13 cellular contexts compared by ENCODE assay signal in the genomic region with DNA sequence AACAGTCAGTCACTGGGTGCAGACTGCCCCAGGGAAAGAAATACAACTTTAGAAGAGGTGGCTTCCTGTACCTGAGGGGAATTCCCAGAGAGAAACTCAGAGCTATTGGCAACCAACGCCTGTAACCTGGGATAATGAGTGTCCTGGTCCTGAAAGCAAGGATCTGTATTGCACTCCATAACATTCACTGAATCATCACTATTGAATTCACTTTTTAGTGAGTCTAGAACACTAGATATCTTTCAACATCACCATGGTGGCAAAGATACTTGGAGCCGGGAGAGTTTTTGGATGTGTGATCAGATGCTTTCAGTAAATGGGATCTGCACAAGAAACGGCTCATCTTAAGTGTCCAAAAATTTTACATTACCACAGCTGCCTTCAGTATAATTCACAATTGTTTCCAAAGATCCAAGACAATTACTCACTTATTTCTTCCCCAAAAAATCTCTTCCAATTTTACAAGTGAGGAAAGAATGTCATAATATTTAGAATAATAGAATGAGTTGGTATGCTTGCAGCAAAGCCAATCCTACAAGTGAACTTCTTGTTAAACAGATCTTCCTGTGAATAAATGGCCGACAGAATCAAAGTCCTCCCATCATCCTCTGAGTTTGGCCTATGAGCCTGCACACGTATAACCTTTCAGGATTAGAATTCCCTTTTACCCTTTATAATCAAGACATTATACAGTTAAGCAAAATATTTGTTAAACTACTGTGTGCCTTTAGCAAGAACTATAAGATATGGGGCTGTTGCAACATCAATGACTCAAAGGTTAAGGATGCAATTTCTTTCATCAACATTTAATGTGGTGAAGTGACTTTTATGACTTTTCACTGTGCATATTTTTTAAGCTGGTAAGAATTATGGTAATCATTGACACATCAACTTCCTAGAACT.
A peak's percentile ranks its signal among the peaks of the same experiment; 100 is the strongest.
DNase-seq lines count a peak whose midpoint lies in the region; ATAC-seq and TF ChIP-seq lines count a peak whose summit lies in the region.
"Had no signal": no experiment of that assay in that cellular context is flagged by ENCODE, and none has a peak within 500 bp of the region (broad histone marks: within the 10 kb centered on the region; RNA-seq: fewer than 3 reads in every experiment).

No MANE protein-coding gene starts in this region.

- H3K4me3 Mint-ChIP-seq in MCF 10A (ENCODE audit: unreplicated experiment): peak overlapping the region; percentile 16
- H3K4me3 Mint-ChIP-seq: activated naive CD8-positive, alpha-beta T cell treated with anti-CD3 and anti-CD28 coated beads, Interleukin-2, amount 10 ng/mL, durations not matched to agents 7 days and 5 days; neural crest cell had no signal

- peaks cover 16% of the 10 kb centered on the region for H3K9me3 Mint-ChIP-seq in MCF 10A (ENCODE audit: unreplicated experiment)

- no peaks in the 10 kb centered on the region for H3K27me3 ChIP-seq in breast epithelium
- H3K27me3 ChIP-seq in adipocyte (replicated peaks; ENCODE audit: control insufficient read depth, insufficient read depth, low read length): no peaks in the 10 kb centered on the region
- no peaks in the 10 kb centered on the region for H3K27me3 ChIP-seq in foreskin keratinocyte
- no peaks in the 10 kb centered on the region for H3K27me3 ChIP-seq in SJCRH30

- peak overlapping the region; percentile 70 for H3K9ac ChIP-seq in adipocyte (ENCODE audit: low read length)

- peaks cover 19% of the 10 kb centered on the region for H3K4me1 Mint-ChIP-seq in MCF 10A (ENCODE audit: insufficient read depth, unreplicated experiment)
- H3K4me1 Mint-ChIP-seq: activated naive CD8-positive, alpha-beta T cell treated with anti-CD3 and anti-CD28 coated beads, Interleukin-2, amount 10 ng/mL, durations not matched to agents 7 days and 5 days; neural crest cell had no signal

- no peak for TF ChIP-seq POLR2A in breast epithelium (IDR thresholded peaks at IDR 0.05)

- POLR2A ChIA-PET in MCF 10A (lab: Yijun Ruan, JAX): interaction anchor here (0.7 to 1.2 kb wide), 10 partner anchors 17 to 887 kb away, joined by 3 to 5 read pairs (median 4); a partner anchor contains a TSS

- DNase-seq in MCF 10A (ENCODE audit: unreplicated experiment) (peak; percentile 84), breast epithelium (ENCODE audit: low spot score in 2 of 2) (no peak), adipocyte (ENCODE audit: low read depth) (peak; percentile 89), foreskin keratinocyte (peak; percentile 79 to 88), NCI-H2081 treated with DMSO at 0.1 percent for 48 hours (lab: John Stamatoyannopoulos, UW) (no peak), SJCRH30 (no peak), DMS53 treated with DMSO at 0.1 percent for 48 hours (lab: John Stamatoyannopoulos, UW; ENCODE audit: unreplicated experiment) (no peak)
- DNase-seq: activated naive CD8-positive, alpha-beta T cell treated with anti-CD3 and anti-CD28 coated beads, Interleukin-2, amount 10 ng/mL, durations not matched to agents 7 days and 5 days; NCI-H1436 treated with DMSO at 0.1 percent for 48 hours; stimulated activated CD4-positive, alpha-beta T cell treated with anti-CD3 and anti-CD28 coated beads, Interleukin-2, amount 100 ng/mL, for 48 hours; stimulated activated naive CD8-positive, alpha-beta T cell treated with anti-CD3 and anti-CD28 coated beads, Interleukin-15, Interleukin-2, amounts not matched to agents 100 U/mL and 50 U/mL, for 24 hours had no signal

- BruUV-seq in MCF 10A (replicated peaks; lab: Mats Ljungman, UMichigan): no TSS peak

- no peak overlapping the region for H3K27ac ChIP-seq in breast epithelium
- no peak overlapping the region for H3K27ac ChIP-seq in foreskin keratinocyte
- no peak overlapping the region for H3K27ac ChIP-seq in SJCRH30

- TF ChIP-seq CTCF in MCF 10A (IDR thresholded peaks at IDR 0.05; ENCODE audit: unreplicated experiment): no peak
- no peak for TF ChIP-seq CTCF in breast epithelium (IDR thresholded peaks at IDR 0.05)
- TF ChIP-seq CTCF in foreskin keratinocyte (conservative IDR thresholded peaks at IDR 0.05): no peak

- H3K36me3 ChIP-seq in breast epithelium (no peaks in the 10 kb centered on the region), adipocyte (ENCODE audit: control insufficient read depth, insufficient read depth, low read length, severe bottlenecking) (no peaks in the 10 kb centered on the region), SJCRH30 (no peaks in the 10 kb centered on the region)

- H3K4me3 ChIP-seq in breast epithelium (no peak overlapping the region), adipocyte (ENCODE audit: low read length) (peak overlapping the region; percentile 56), SJCRH30 (no peak overlapping the region)

- ATAC-seq in foreskin keratinocyte (peak; percentile 92), GM18511 (IDR thresholded peaks at IDR 0.05; ENCODE audit: unreplicated experiment) (no peak)
- ATAC-seq: stimulated activated naive CD8-positive, alpha-beta T cell treated with anti-CD3 and anti-CD28 coated beads, Interleukin-15, Interleukin-2, amounts not matched to agents 100 U/mL and 50 U/mL, for 24 hours had no signal

- CTCF ChIA-PET in MCF 10A (lab: Yijun Ruan, JAX): interaction anchor here (0.6 to 1.0 kb wide), 4 partner anchors 10 to 280 kb away, joined by 3 to 4 read pairs (median 4); no protein-coding TSS in a partner anchor

- no peaks in the 10 kb centered on the region for H3K4me1 ChIP-seq in breast epithelium
- H3K4me1 ChIP-seq in adipocyte (ENCODE audit: control insufficient read depth, insufficient read depth, low read length): peaks cover 34% of the 10 kb centered on the region
- H3K4me1 ChIP-seq in foreskin keratinocyte: peaks cover 20% of the 10 kb centered on the region
- no peaks in the 10 kb centered on the region for H3K4me1 ChIP-seq in SJCRH30

- H3K27ac Mint-ChIP-seq in MCF 10A (ENCODE audit: low read depth, unreplicated experiment): peak overlapping the region; percentile 87
- H3K27ac Mint-ChIP-seq: activated naive CD8-positive, alpha-beta T cell treated with anti-CD3 and anti-CD28 coated beads, Interleukin-2, amount 10 ng/mL, durations not matched to agents 7 days and 5 days had no signal

- no peaks in the 10 kb centered on the region for H3K27me3 Mint-ChIP-seq in MCF 10A (ENCODE audit: insufficient read depth, unreplicated experiment)
- H3K27me3 Mint-ChIP-seq: activated naive CD8-positive, alpha-beta T cell treated with anti-CD3 and anti-CD28 coated beads, Interleukin-2, amount 10 ng/mL, durations not matched to agents 7 days and 5 days had no signal

- peaks cover 12 to 18% of the 10 kb centered on the region in 2 donors for H3K9me3 ChIP-seq in breast epithelium
- peaks cover 21% of the 10 kb centered on the region for H3K9me3 ChIP-seq in adipocyte (ENCODE audit: control insufficient read depth, low read length)
- H3K9me3 ChIP-seq in SJCRH30 (replicated peaks): no peaks in the 10 kb centered on the region

- intact Hi-C loops in MCF 10A (cut with micrococcal nuclease): no loop called here
- intact Hi-C loops in breast epithelium (cut with DNase I; ENCODE audit: low total_unique reads): no loop called here

- H3K36me3 Mint-ChIP-seq in MCF 10A (ENCODE audit: insufficient read depth, unreplicated experiment): no peaks in the 10 kb centered on the region
- H3K36me3 Mint-ChIP-seq: activated naive CD8-positive, alpha-beta T cell treated with anti-CD3 and anti-CD28 coated beads, Interleukin-2, amount 10 ng/mL, durations not matched to agents 7 days and 5 days had no signal

Comparison
In these comparisons a context has a peak if more than half of its experiments do, and no peak if none do; other contexts are left out.
1. DNase-seq: peak in MCF 10A (single experiment), adipocyte (single experiment) and foreskin keratinocyte (2 of 2); none in breast epithelium (0 of 2), NCI-H2081 treated with DMSO at 0.1 percent for 48 hours (single experiment), SJCRH30 (0 of 2) and DMS53 treated with DMSO at 0.1 percent for 48 hours (single experiment).